ENCODE assay signal across 2 cellular contexts in the genomic region with DNA sequence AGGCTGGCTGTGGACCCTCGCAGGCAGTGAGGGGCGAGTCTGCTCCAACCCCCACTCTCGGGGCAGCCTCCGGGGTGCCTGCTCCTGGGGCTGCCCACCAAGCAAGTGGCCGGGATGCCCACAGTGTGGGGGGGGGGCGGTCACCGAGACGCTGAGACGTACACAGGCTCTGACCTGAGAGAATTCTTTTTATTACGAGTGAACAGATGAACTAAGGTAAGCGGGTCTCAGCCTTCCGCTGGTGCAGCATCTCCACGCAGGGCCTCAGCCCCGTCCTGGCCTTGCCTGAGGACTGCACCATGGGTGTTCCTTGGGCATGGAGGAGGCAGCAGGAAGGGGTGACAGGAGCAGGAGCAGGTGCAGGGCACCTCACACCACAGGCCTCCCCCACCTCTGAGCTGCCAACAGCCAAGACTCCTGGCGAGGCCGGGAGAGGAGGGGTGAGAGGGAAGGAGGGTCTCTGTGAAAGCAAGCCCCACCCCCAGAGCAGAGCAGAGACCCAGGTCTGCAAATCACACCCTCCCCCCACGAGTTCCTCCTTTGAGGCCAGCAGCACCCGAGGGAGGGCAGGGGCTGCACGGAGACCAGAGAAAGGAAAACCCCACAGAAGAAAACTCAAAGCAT.
TF ChIP-seq lines count a peak whose summit lies in the region.

No MANE protein-coding gene starts in this region.

TF ChIP-seq in GM23338, 12 proteins besides CTCF, POLR2A, EP300 and RAD21:
- TF ChIP-seq JUNB (IDR thresholded peaks at IDR 0.05; ENCODE audit: unreplicated experiment) (no peak), POLR2AphosphoS5 (IDR thresholded peaks at IDR 0.05; ENCODE audit: low read depth) (no peak)
TF ChIP-seq in GM23338: peak in this region for 0.

TF ChIP-seq in endothelial cell of umbilical vein, 7 proteins besides CTCF, POLR2A, EP300 and RAD21:
- TF ChIP-seq FOS (IDR thresholded peaks at IDR 0.05; ENCODE audit: borderline replicate concordance, insufficient read depth, low read length) (no peak), EZH2 (IDR thresholded peaks at IDR 0.05; ENCODE audit: borderline replicate concordance, low read depth, low read length, severe bottlenecking) (no peak), MYC (IDR thresholded peaks at IDR 0.05; ENCODE audit: low read depth, low read length) (no peak), GATA2 (IDR thresholded peaks at IDR 0.05; ENCODE audit: insufficient read depth, insufficient read length, low read depth, low read length) (no peak), JUN (IDR thresholded peaks at IDR 0.05; ENCODE audit: borderline replicate concordance, insufficient read depth, insufficient read length, low read depth) (no peak), POLR2AphosphoS5 (IDR thresholded peaks at IDR 0.05; ENCODE audit: insufficient read depth, low read depth, low read length) (no peak)
- TF ChIP-seq, protein P1, sequence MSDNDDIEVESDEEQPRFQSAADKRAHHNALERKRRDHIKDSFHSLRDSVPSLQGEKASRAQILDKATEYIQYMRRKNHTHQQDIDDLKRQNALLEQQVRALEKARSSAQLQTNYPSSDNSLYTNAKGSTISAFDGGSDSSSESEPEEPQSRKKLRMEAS (IDR thresholded peaks at IDR 0.05; ENCODE audit: insufficient read depth, insufficient read length) = no peak
